Comparison of ENCODE assay signal across 26 cellular contexts in genomic region chrX:22999696-23000223, GRCh38. TPM values are rescaled to one million over a fixed set of nuclear protein-coding genes. Genes with fewer than 3 reads are reported as not detected.
DNase-seq lines count a peak whose midpoint lies in the region; ATAC-seq and TF ChIP-seq lines count a peak whose summit lies in the region.
"Had no signal": no experiment of that assay in that cellular context is flagged by ENCODE, and none has a peak within 500 bp of the region (broad histone marks: within the 10 kb centered on the region; RNA-seq: fewer than 3 reads in every experiment).

TSS of gene DDX53 (plus strand) at chrX:22999960. CDS start at chrX:23000058, 98 bp downstream.

- H3K27ac Mint-ChIP-seq in WTC11: no peak within 1 kb of the TSS
- H3K27ac Mint-ChIP-seq: CD8-positive, alpha-beta T cell; IgD-negative memory B cell had no signal

- H3K27me3 Mint-ChIP-seq in WTC11 (ENCODE audit: low read depth): no peaks in the 10 kb centered on the region
- H3K27me3 Mint-ChIP-seq: IgD-negative memory B cell had no signal

- H3K4me3 ChIP-seq in LNCaP clone FGC (ENCODE audit: low read depth, low read length): peak within 1 kb of the TSS; percentile 31
- no peak within 1 kb of the TSS for H3K4me3 ChIP-seq in esophagus squamous epithelium
- H3K4me3 ChIP-seq: HAP-1 had no signal

- no peaks in the 10 kb centered on the region for H3K36me3 ChIP-seq in esophagus squamous epithelium
- H3K36me3 ChIP-seq: HAP-1 had no signal

- POLR2A ChIA-PET in WTC11 (lab: Charles Lee): no interaction called here

- H3K27ac ChIP-seq in esophagus squamous epithelium: no peak within 1 kb of the TSS

- H3K27me3 ChIP-seq in esophagus squamous epithelium: no peaks in the 10 kb centered on the region

- no peaks in the 10 kb centered on the region for H3K4me1 Mint-ChIP-seq in WTC11

- no peaks in the 10 kb centered on the region for H3K9me3 ChIP-seq in esophagus squamous epithelium
- H3K9me3 ChIP-seq: HAP-1 had no signal

- intact Hi-C loops in esophagus squamous epithelium (cut with DNase I): no loop called here
- intact Hi-C loops in left ventricle myocardium superior (cut with micrococcal nuclease): no loop called here

- no peak within 1 kb of the TSS for H3K4me3 Mint-ChIP-seq in WTC11
- H3K4me3 Mint-ChIP-seq: CD8-positive, alpha-beta T cell had no signal

- ATAC-seq in WTC11: peak; percentile 58; the same call in 1 of the 2 replicates
- no peak for ATAC-seq in left ventricle myocardium superior
- ATAC-seq: CD8-positive, alpha-beta T cell had no signal

- no peaks in the 10 kb centered on the region for H3K9me3 Mint-ChIP-seq in WTC11
- H3K9me3 Mint-ChIP-seq: CD8-positive, alpha-beta T cell had no signal

- TF ChIP-seq CTCF in LNCaP clone FGC (IDR thresholded peaks at IDR 0.05; ENCODE audit: control insufficient read depth, extremely low read depth, insufficient read depth) (no peak), WTC11 (IDR thresholded peaks at IDR 0.05) (no peak), esophagus squamous epithelium (IDR thresholded peaks at IDR 0.05) (no peak)

- no peaks in the 10 kb centered on the region for H3K36me3 Mint-ChIP-seq in WTC11
- H3K36me3 Mint-ChIP-seq: CD8-positive, alpha-beta T cell had no signal

- CTCF ChIA-PET in WTC11 (lab: Charles Lee): no interaction called here

- H3K4me1 ChIP-seq in esophagus squamous epithelium: no peaks in the 10 kb centered on the region
- H3K4me1 ChIP-seq: HAP-1 had no signal

- in situ Hi-C loops in KBM-7 (cut with MboI; ENCODE audit: low pct_unique_long_range_greater_than_20kb, low sequenced_read_pairs): no loop called here

- WGBS in esophagus squamous epithelium, 2 donors: 91 to 97% methylated on average over 10 to 12 of the region's 23 CpGs

- no peak for TF ChIP-seq POLR2A in esophagus squamous epithelium (IDR thresholded peaks at IDR 0.05)

- DNase-seq in Daoy (ENCODE audit: low read depth): peak; percentile 54
- peak; percentile 4 for DNase-seq in LNCaP clone FGC (ENCODE audit: low read depth)
- peak; percentile 22 for DNase-seq in NCI-H2227 treated with DMSO at 0.1 percent for 48 hours (lab: John Stamatoyannopoulos, UW)
- DNase-seq in WTC11 (ENCODE audit: low spot score): peak; percentile 10
- no peak for DNase-seq in esophagus squamous epithelium (lab: John Stamatoyannopoulos, UW)
- no peak for DNase-seq in activated effector memory CD4-positive, alpha-beta T cell treated with anti-CD3 and anti-CD28 coated beads, Interleukin-2, amount 50 U/mL, for 16 hours
- DNase-seq in left ventricle myocardium superior: no peak
- no peak for DNase-seq in KBM-7
- DNase-seq: AML-193; C1 segment of cervical spinal cord; CD8-positive, alpha-beta T cell; DMS153; GDM1; Kasumi-1; MM.1S; NCI-H1048; NCI-H1417 treated with DMSO at 0.1 percent for 48 hours; NCI-H2029 treated with DMSO at 0.1 percent for 48 hours; NCI-H2171; NCI-H446 treated with DMSO at 0.1 percent for 48 hours; NCI-H526 treated with DMSO at 0.1 percent for 48 hours; SHP77; T-helper 2 cell had no signal

TF ChIP-seq in WTC11, 78 proteins besides CTCF, POLR2A, EP300 and RAD21:
- TF ChIP-seq NFATC4 (CRISPR knock-in tag; IDR thresholded peaks at IDR 0.05) (no peak), GRHL2 (CRISPR knock-in tag; IDR thresholded peaks at IDR 0.05; ENCODE audit: insufficient replicate concordance, severe bottlenecking) (no peak), AFF4 (CRISPR knock-in tag; IDR thresholded peaks at IDR 0.05; ENCODE audit: borderline replicate concordance) (no peak), NFYB (CRISPR knock-in tag; conservative IDR thresholded peaks at IDR 0.05; ENCODE audit: low read depth) (no peak), FOXP1 (CRISPR knock-in tag; IDR thresholded peaks at IDR 0.05; ENCODE audit: borderline replicate concordance) (no peak), TCF7 (CRISPR knock-in tag; IDR thresholded peaks at IDR 0.05; ENCODE audit: low read depth) (no peak), SMAD4 (CRISPR knock-in tag; IDR thresholded peaks at IDR 0.05) (no peak), ELF4 (CRISPR knock-in tag; IDR thresholded peaks at IDR 0.05; ENCODE audit: low read depth) (no peak), GABPB1 (CRISPR knock-in tag; IDR thresholded peaks at IDR 0.05) (no peak), RORB (CRISPR knock-in tag; IDR thresholded peaks at IDR 0.05) (no peak), ETV6 (CRISPR knock-in tag; IDR thresholded peaks at IDR 0.05) (no peak), ZNF263 (CRISPR knock-in tag; IDR thresholded peaks at IDR 0.05; ENCODE audit: low read depth) (no peak), SMAD3 (CRISPR knock-in tag; IDR thresholded peaks at IDR 0.05; ENCODE audit: borderline replicate concordance) (no peak), NR3C1 (CRISPR knock-in tag; conservative IDR thresholded peaks at IDR 0.05; ENCODE audit: low read depth) (no peak)

RNA-seq across cellular contexts. Expression of gene DDX53, which starts in this region (rescaled TPM):
- total RNA-seq in Daoy (2014; rRNA removed; shearing (Covaris generic)): 1.3 and 1.7 TPM in 2 replicates
- total RNA-seq in WTC11 (2021) (not detected in 3 replicates), esophagus squamous epithelium (not detected), left ventricle myocardium superior (not detected)
- total RNA-seq: A172; CD8-positive, alpha-beta T cell had no signal

Comparison
In these comparisons a context has a peak if more than half of its experiments do, and no peak if none do; other contexts are left out.
1. Peak in DNase-seq and ATAC-seq in WTC11; RNA of the gene not detected or under 1 TPM.
2. DNase-seq: peak in Daoy (single experiment), LNCaP clone FGC (single experiment) and NCI-H2227 treated with DMSO at 0.1 percent for 48 hours (single experiment); none in esophagus squamous epithelium (single experiment), activated effector memory CD4-positive, alpha-beta T cell treated with anti-CD3 and anti-CD28 coated beads, Interleukin-2, amount 50 U/mL, for 16 hours (single experiment), left ventricle myocardium superior (single experiment) and KBM-7 (single experiment).